Comparison of ENCODE assay signal across 10 cellular contexts in the genomic region with DNA sequence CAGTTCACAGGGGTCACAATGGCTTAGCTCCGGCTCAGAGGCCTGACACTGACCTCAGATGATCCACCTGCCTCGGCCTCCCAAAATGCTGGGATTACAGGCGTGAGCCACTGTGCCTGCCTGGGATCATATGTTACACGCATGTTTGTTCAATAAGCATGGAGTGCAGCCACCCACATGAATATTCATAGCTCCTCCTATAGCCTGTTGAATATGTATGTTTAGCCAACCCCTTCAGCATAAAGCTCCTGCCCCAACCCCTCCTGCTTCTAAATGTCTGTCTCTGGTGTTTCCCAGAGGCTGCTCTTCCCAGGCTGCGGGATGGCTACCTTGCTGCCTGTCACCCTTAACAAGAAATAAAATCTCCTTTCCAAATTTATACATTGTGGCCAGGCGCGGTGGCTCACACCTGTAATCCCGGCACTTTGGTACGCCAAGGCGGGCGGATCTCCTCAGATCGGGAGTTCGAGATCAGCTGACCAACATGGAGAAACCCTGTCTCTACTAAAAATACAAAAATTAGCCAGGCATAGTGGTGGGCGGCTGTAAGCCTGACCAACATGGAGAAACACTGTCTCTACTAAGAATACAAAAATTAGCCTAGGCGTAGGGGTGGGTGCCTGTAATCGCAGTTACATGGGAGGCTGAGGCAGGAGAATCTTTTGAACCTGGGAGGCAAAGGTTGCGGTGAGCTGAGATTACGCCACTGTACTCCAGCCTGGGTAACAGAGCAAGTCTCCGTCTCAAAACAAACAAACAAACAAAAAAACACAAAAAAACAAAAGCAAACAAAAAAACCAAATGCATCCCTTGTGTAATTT. TPM values are rescaled to one million over a fixed set of nuclear protein-coding genes. Genes with fewer than 3 reads are reported as not detected.
A peak's percentile ranks its signal among the peaks of the same experiment; 100 is the strongest.
DNase-seq lines count a peak whose midpoint lies in the region; TF ChIP-seq lines count a peak whose summit lies in the region.
"Had no signal": no experiment of that assay in that cellular context is flagged by ENCODE, and none has a peak within 500 bp of the region (broad histone marks: within the 10 kb centered on the region; RNA-seq: fewer than 3 reads in every experiment).

No MANE protein-coding gene starts in this region.

- no peak for TF ChIP-seq CTCF in Calu3 (IDR thresholded peaks at IDR 0.05; ENCODE audit: unreplicated experiment)
- no peak for TF ChIP-seq CTCF in chondrocyte (IDR thresholded peaks at IDR 0.05)
- no peak for TF ChIP-seq CTCF in progenitor cell of endocrine pancreas (IDR thresholded peaks at IDR 0.05; ENCODE audit: unreplicated experiment)

- H3K27ac Mint-ChIP-seq in Calu3 (ENCODE audit: unreplicated experiment) = no peak overlapping the region
- H3K27ac Mint-ChIP-seq in IgD-negative memory B cell = peak overlapping the region in 2 of 3 donors; percentile 83 to 96
- peak overlapping the region; percentile 25 for H3K27ac Mint-ChIP-seq in chondrocyte (ENCODE audit: unreplicated experiment)
- peak overlapping the region; percentile 96 for H3K27ac Mint-ChIP-seq in progenitor cell of endocrine pancreas

- no peaks in the 10 kb centered on the region for H3K27me3 Mint-ChIP-seq in Calu3 (ENCODE audit: unreplicated experiment)
- no peaks in the 10 kb centered on the region for H3K27me3 Mint-ChIP-seq in IgD-negative memory B cell
- H3K27me3 Mint-ChIP-seq in chondrocyte (ENCODE audit: low read depth) = no peaks in the 10 kb centered on the region
- no peaks in the 10 kb centered on the region for H3K27me3 Mint-ChIP-seq in progenitor cell of endocrine pancreas

- CTCF ChIA-PET in Calu3 (lab: Charles Lee) = no interaction called here

- H3K36me3 Mint-ChIP-seq in Calu3 (ENCODE audit: insufficient read depth, unreplicated experiment) = peaks cover 12% of the 10 kb centered on the region
- H3K36me3 Mint-ChIP-seq in IgD-negative memory B cell = peaks cover 4% of the 10 kb centered on the region
- H3K36me3 Mint-ChIP-seq in chondrocyte (ENCODE audit: low read depth) = no peaks in the 10 kb centered on the region
- H3K36me3 Mint-ChIP-seq in progenitor cell of endocrine pancreas (ENCODE audit: insufficient read depth) = peaks cover 2% of the 10 kb centered on the region

- no peaks in the 10 kb centered on the region for H3K9me3 Mint-ChIP-seq in Calu3 (ENCODE audit: low read depth, unreplicated experiment)
- no peaks in the 10 kb centered on the region for H3K9me3 Mint-ChIP-seq in IgD-negative memory B cell
- no peaks in the 10 kb centered on the region for H3K9me3 Mint-ChIP-seq in chondrocyte (ENCODE audit: low read depth)
- no peaks in the 10 kb centered on the region for H3K9me3 Mint-ChIP-seq in progenitor cell of endocrine pancreas (ENCODE audit: low read depth)

- H3K4me3 Mint-ChIP-seq in Calu3 (ENCODE audit: low read depth, unreplicated experiment) (peak overlapping the region; percentile 87), IgD-negative memory B cell (peak overlapping the region; percentile 55 to 90 (median 85)), chondrocyte (ENCODE audit: unreplicated experiment) (peak overlapping the region; percentile 63), progenitor cell of endocrine pancreas (ENCODE audit: low read depth) (peak overlapping the region; percentile 69)

- no TSS peak for BruUV-seq in Calu3 (replicated peaks; lab: Mats Ljungman, UMichigan)

- intact Hi-C loops in Calu3 (cut with micrococcal nuclease; ENCODE audit: unreplicated experiment) = no loop called here

- H3K4me1 Mint-ChIP-seq in Calu3 (ENCODE audit: low read depth, unreplicated experiment) (no peaks in the 10 kb centered on the region), IgD-negative memory B cell (peaks cover 14 to 19% (median 14%) of the 10 kb centered on the region in 3 donors), chondrocyte (ENCODE audit: low read depth) (peaks cover 9% of the 10 kb centered on the region), progenitor cell of endocrine pancreas (ENCODE audit: low read depth) (peaks cover 38% of the 10 kb centered on the region)

- DNase-seq in Calu3 = no peak
- no peak for DNase-seq in chondrocyte (ENCODE audit: low spot score)
- no peak for DNase-seq in progenitor cell of endocrine pancreas (ENCODE audit: low spot score, unreplicated experiment)
- DNase-seq in iPS-NIHi11 (ENCODE audit: low spot score) = no peak
- no peak for DNase-seq in kidney tubule cell (ENCODE audit: low spot score)
- DNase-seq in NOMO-1 treated with DMSO at 0.1 percent for 48 hours (lab: John Stamatoyannopoulos, UW; ENCODE audit: unreplicated experiment) = no peak
- no peak for DNase-seq in NCI-H2081 (lab: John Stamatoyannopoulos, UW)
- DNase-seq: amniotic stem cell, pancreas had no signal

RNA-seq across cellular contexts. Expression of a gene that starts 1.1 kb away (rescaled TPM):
- total RNA-seq in Calu3 (2022) = 22.2 and 24.1 TPM in 2 replicates
- 33.0 TPM for polyA plus RNA-seq in IgD-negative memory B cell
- total RNA-seq in chondrocyte = 5.3 to 8.3 TPM (median 6.5 TPM) in 3 replicates
- 23.6 and 25.3 TPM in 2 replicates for total RNA-seq in progenitor cell of endocrine pancreas

RNA-seq across cellular contexts. Expression of a gene that starts 18.6 kb away (rescaled TPM):
- total RNA-seq in Calu3 (2022) (1.1 and 1.8 TPM in 2 replicates), chondrocyte (0.37 to 0.79 TPM (median 0.44 TPM) in 3 replicates), progenitor cell of endocrine pancreas (2.0 and 2.4 TPM in 2 replicates)
- 22.0 TPM for polyA plus RNA-seq in IgD-negative memory B cell

RNA-seq across cellular contexts. Expression of a gene that starts 25.5 kb away (rescaled TPM):
- total RNA-seq in Calu3 (2022) (22.2 and 23.7 TPM in 2 replicates), chondrocyte (17.2 to 22.3 TPM (median 21.3 TPM) in 3 replicates), progenitor cell of endocrine pancreas (4.2 and 7.0 TPM in 2 replicates)
- 268 TPM for polyA plus RNA-seq in IgD-negative memory B cell

RNA-seq across cellular contexts. Expression of a gene that starts 37.6 kb away (rescaled TPM):
- 12.3 and 16.1 TPM in 2 replicates for total RNA-seq in Calu3 (2022)
- 90.7 TPM for polyA plus RNA-seq in IgD-negative memory B cell
- total RNA-seq in chondrocyte = 0.56 to 0.94 TPM (median 0.87 TPM) in 3 replicates
- total RNA-seq in progenitor cell of endocrine pancreas = 4.8 and 7.9 TPM in 2 replicates

RNA-seq across cellular contexts. Expression of a gene that starts 57.4 kb away (rescaled TPM):
- total RNA-seq in Calu3 (2022) (43.2 and 43.3 TPM in 2 replicates), chondrocyte (1.5 to 2.9 TPM (median 2.4 TPM) in 3 replicates), progenitor cell of endocrine pancreas (10.1 and 12.6 TPM in 2 replicates)
- 7.0 TPM for polyA plus RNA-seq in IgD-negative memory B cell
